In genomic region chr3:41833628-41834027, GRCh38 we compare ENCODE assay signal across 5 cellular contexts.
"Had no signal": no experiment of that assay in that cellular context is flagged by ENCODE, and none has a peak within 500 bp of the region (broad histone marks: within the 10 kb centered on the region; RNA-seq: fewer than 3 reads in every experiment).

No MANE protein-coding gene starts in this region.

- FAIRE-seq: GM12892, GM18507, GM19239 had no signal

- DNase-seq: GDM1, GF-D8 had no signal
